ENCODE assay signal across 20 cellular contexts in genomic region chr12:106655577-106655976, GRCh38.
A peak's percentile ranks its signal among the peaks of the same experiment; 100 is the strongest.
DNase-seq lines count a peak whose midpoint lies in the region; ATAC-seq, FAIRE-seq and TF ChIP-seq lines count a peak whose summit lies in the region.
"Had no signal": no experiment of that assay in that cellular context is flagged by ENCODE, and none has a peak within 500 bp of the region (broad histone marks: within the 10 kb centered on the region; RNA-seq: fewer than 3 reads in every experiment).

No MANE protein-coding gene starts in this region.

- no peak overlapping the region for H2AFZ ChIP-seq in MM.1S (ENCODE audit: low read length)

- peaks cover 3 to 5% of the 10 kb centered on the region in 2 donors for H3K9me3 ChIP-seq in breast epithelium
- H3K9me3 ChIP-seq in MM.1S (replicated peaks; ENCODE audit: insufficient read depth, low read length) = no peaks in the 10 kb centered on the region

- H3K27me3 ChIP-seq in breast epithelium (no peaks in the 10 kb centered on the region), MM.1S (replicated peaks; ENCODE audit: insufficient read depth, low read length) (no peaks in the 10 kb centered on the region)

- CTCF ChIA-PET in MCF 10A (lab: Yijun Ruan, JAX) (interaction anchor here (1.1 to 1.4 kb wide), 2 partner anchors 28 to 140 kb away, joined by 3 to 6 read pairs; no protein-coding TSS in a partner anchor), WTC11 (lab: Charles Lee) (no interaction called here)

- no peak for FAIRE-seq in urothelium cell line (lab: Jason Lieb, UNC)
- FAIRE-seq: G401.6, GM12891, GM19239 had no signal

- intact Hi-C loops in MCF 10A (cut with micrococcal nuclease) = no loop called here
- intact Hi-C loops in breast epithelium (cut with DNase I; ENCODE audit: low total_unique reads) = no loop called here

- TF ChIP-seq POLR2A in breast epithelium (IDR thresholded peaks at IDR 0.05) = no peak

- H3K79me2 ChIP-seq in MM.1S (ENCODE audit: low read length) = no peaks in the 10 kb centered on the region

- H3K9ac ChIP-seq in MM.1S (ENCODE audit: low read length) = no peak overlapping the region

- peak; percentile 8 for DNase-seq in MCF 10A (ENCODE audit: unreplicated experiment)
- no peak for DNase-seq in breast epithelium (ENCODE audit: low spot score in 2 of 2)
- DNase-seq in WTC11 (ENCODE audit: low spot score) = no peak
- DNase-seq in epithelial cell of esophagus (ENCODE audit: low read depth) = peak; percentile 29
- DNase-seq in MM.1S = no peak
- DNase-seq in natural killer cell treated with Interleukin-12 subunit alpha and Interleukin-12 subunit beta and Interleukin-15 and Interleukin-18, amount 100 ng/mL, for 72 hours (ENCODE audit: low spot score) = no peak
- DNase-seq in urothelium cell line (ENCODE audit: low spot score) = no peak
- DNase-seq: C1 segment of cervical spinal cord; Calu3; CD4-positive, alpha-beta T cell; DMS 273 treated with DMSO at 0.1 percent for 48 hours; DMS79 treated with DMSO at 0.1 percent for 48 hours; EL; HCEC 1CT; IMR-90 had no signal

- H3K4me3 Mint-ChIP-seq in MCF 10A (ENCODE audit: unreplicated experiment) = no peak overlapping the region
- H3K4me3 Mint-ChIP-seq in WTC11 = no peak overlapping the region
- no peak overlapping the region for H3K4me3 Mint-ChIP-seq in natural killer cell treated with Interleukin-12 subunit alpha and Interleukin-12 subunit beta and Interleukin-15 and Interleukin-18, amount 100 ng/mL, for 72 hours
- H3K4me3 Mint-ChIP-seq: B cell; CD4-positive, alpha-beta T cell had no signal

- no peak for TF ChIP-seq CTCF in MCF 10A (IDR thresholded peaks at IDR 0.05; ENCODE audit: unreplicated experiment)
- no peak for TF ChIP-seq CTCF in breast epithelium (IDR thresholded peaks at IDR 0.05)
- TF ChIP-seq CTCF in WTC11 (IDR thresholded peaks at IDR 0.05) = no peak
- no peak for TF ChIP-seq CTCF in epithelial cell of esophagus (IDR thresholded peaks at IDR 0.05; ENCODE audit: insufficient read depth, low read depth, low read length, missing control alignments)
- no peak for TF ChIP-seq CTCF in MM.1S (IDR thresholded peaks at IDR 0.05; ENCODE audit: low read length)

- H3K27me3 Mint-ChIP-seq in MCF 10A (ENCODE audit: insufficient read depth, unreplicated experiment) (peaks cover 31% of the 10 kb centered on the region), WTC11 (ENCODE audit: low read depth) (peaks cover 3% of the 10 kb centered on the region; the same call in 1 of the 2 replicates)
- peaks cover 32 to 34% of the 10 kb centered on the region in 2 donors for H3K27me3 Mint-ChIP-seq in natural killer cell treated with Interleukin-12 subunit alpha and Interleukin-12 subunit beta and Interleukin-15 and Interleukin-18, amount 100 ng/mL, for 72 hours
- H3K27me3 Mint-ChIP-seq: CD4-positive, alpha-beta T cell had no signal

- ATAC-seq in WTC11 = no peak
- ATAC-seq in natural killer cell treated with Interleukin-12 subunit alpha and Interleukin-12 subunit beta and Interleukin-15 and Interleukin-18, amount 100 ng/mL, for 72 hours = no peak

- H3K36me3 Mint-ChIP-seq in MCF 10A (ENCODE audit: insufficient read depth, unreplicated experiment) (no peaks in the 10 kb centered on the region), WTC11 (peaks cover 8% of the 10 kb centered on the region)
- H3K36me3 Mint-ChIP-seq in natural killer cell treated with Interleukin-12 subunit alpha and Interleukin-12 subunit beta and Interleukin-15 and Interleukin-18, amount 100 ng/mL, for 72 hours = no peaks in the 10 kb centered on the region

- no peaks in the 10 kb centered on the region for H4K20me1 ChIP-seq in MM.1S (ENCODE audit: insufficient read depth, low read length)

- no peaks in the 10 kb centered on the region for H3K36me3 ChIP-seq in breast epithelium
- H3K36me3 ChIP-seq in MM.1S (replicated peaks; ENCODE audit: insufficient read depth, low read length) = no peaks in the 10 kb centered on the region

- H3F3A ChIP-seq in MM.1S (ENCODE audit: insufficient read depth, low read length) = no peaks in the 10 kb centered on the region

- H3K4me3 ChIP-seq in breast epithelium = no peak overlapping the region
- no peak overlapping the region for H3K4me3 ChIP-seq in epithelial cell of esophagus (ENCODE audit: low read length)
- H3K4me3 ChIP-seq in MM.1S (ENCODE audit: low read length) = no peak overlapping the region

- H3K9me2 ChIP-seq in MM.1S (replicated peaks; ENCODE audit: insufficient read depth, low read length) = no peaks in the 10 kb centered on the region

- no peak overlapping the region for H3K27ac ChIP-seq in breast epithelium
- no peak overlapping the region for H3K27ac ChIP-seq in MM.1S (ENCODE audit: low read length)
- H3K27ac ChIP-seq: HL-60 had no signal

- H3K4me1 ChIP-seq in breast epithelium = no peaks in the 10 kb centered on the region
- no peaks in the 10 kb centered on the region for H3K4me1 ChIP-seq in MM.1S (ENCODE audit: low read length)

- H3K4me1 Mint-ChIP-seq in MCF 10A (ENCODE audit: insufficient read depth, unreplicated experiment) (no peaks in the 10 kb centered on the region), WTC11 (no peaks in the 10 kb centered on the region)
- no peaks in the 10 kb centered on the region for H3K4me1 Mint-ChIP-seq in natural killer cell treated with Interleukin-12 subunit alpha and Interleukin-12 subunit beta and Interleukin-15 and Interleukin-18, amount 100 ng/mL, for 72 hours (ENCODE audit: low read depth in 2 of 2)

- H3K27ac Mint-ChIP-seq in MCF 10A (ENCODE audit: low read depth, unreplicated experiment) = no peak overlapping the region
- no peak overlapping the region for H3K27ac Mint-ChIP-seq in WTC11
- H3K27ac Mint-ChIP-seq in natural killer cell treated with Interleukin-12 subunit alpha and Interleukin-12 subunit beta and Interleukin-15 and Interleukin-18, amount 100 ng/mL, for 72 hours = no peak overlapping the region
- H3K27ac Mint-ChIP-seq: B cell; CD4-positive, alpha-beta T cell had no signal

- H3K9me3 Mint-ChIP-seq in MCF 10A (ENCODE audit: unreplicated experiment) = no peaks in the 10 kb centered on the region
- H3K9me3 Mint-ChIP-seq in WTC11 = peaks cover 16% of the 10 kb centered on the region
- no peaks in the 10 kb centered on the region for H3K9me3 Mint-ChIP-seq in natural killer cell treated with Interleukin-12 subunit alpha and Interleukin-12 subunit beta and Interleukin-15 and Interleukin-18, amount 100 ng/mL, for 72 hours

- BruUV-seq in MCF 10A (replicated peaks; lab: Mats Ljungman, UMichigan) = no TSS peak

- no peak overlapping the region for H3K4me2 ChIP-seq in MM.1S (ENCODE audit: low read depth, low read length)

- POLR2A ChIA-PET in MCF 10A (lab: Yijun Ruan, JAX) (no interaction called here), WTC11 (lab: Charles Lee) (no interaction called here)

TF ChIP-seq in WTC11, 78 proteins besides CTCF, POLR2A, EP300 and RAD21:
- no peak for TF ChIP-seq ZNF263 (CRISPR knock-in tag; IDR thresholded peaks at IDR 0.05; ENCODE audit: low read depth)
- no peak for TF ChIP-seq ZNF219 (CRISPR knock-in tag; IDR thresholded peaks at IDR 0.05; ENCODE audit: borderline replicate concordance)
- TF ChIP-seq GABPB1 (CRISPR knock-in tag; IDR thresholded peaks at IDR 0.05) = peak; percentile 77
- TF ChIP-seq ZNF416 (CRISPR knock-in tag; IDR thresholded peaks at IDR 0.05) = no peak

Comparison
In these comparisons a context has a peak if more than half of its experiments do, and no peak if none do; other contexts are left out.
1. DNase-seq: peak in MCF 10A (single experiment) and epithelial cell of esophagus (single experiment); none in breast epithelium (0 of 2), WTC11 (single experiment), MM.1S (single experiment), natural killer cell treated with Interleukin-12 subunit alpha and Interleukin-12 subunit beta and Interleukin-15 and Interleukin-18, amount 100 ng/mL, for 72 hours (single experiment) and urothelium cell line (single experiment).